Comparison of ENCODE assay signal across 8 cellular contexts in genomic region chr10:6171891-6172354, GRCh38. TPM values are rescaled to one million over a fixed set of nuclear protein-coding genes. Genes with fewer than 3 reads are reported as not detected.
A peak's percentile ranks its signal among the peaks of the same experiment; 100 is the strongest.
DNase-seq lines count a peak whose midpoint lies in the region; ATAC-seq and TF ChIP-seq lines count a peak whose summit lies in the region.

No MANE protein-coding gene starts in this region.

- peak; percentile 87 for ATAC-seq in IMR-90 (ENCODE audit: low read depth)

- H3K4me3 ChIP-seq in IMR-90 (ENCODE audit: insufficient read depth, low read depth, low read length) (no peak overlapping the region), cardiac fibroblast (replicated peaks in 1 of 2; ENCODE audit: low read depth in 2 of 2, low read length in 2 of 2) (peak overlapping the region in 1 of 2 donors; percentile 19)

- in situ Hi-C loops in IMR-90 (cut with MboI; ENCODE audit: low sequenced_read_pairs): no loop called here

- no peak overlapping the region for H4K91ac ChIP-seq in IMR-90 (ENCODE audit: insufficient read depth, low read depth, low read length)

- no peak for TF ChIP-seq RAD21 in IMR-90 (IDR thresholded peaks at IDR 0.05; ENCODE audit: low read length)

- no peaks in the 10 kb centered on the region for H3K9me3 ChIP-seq in IMR-90 (ENCODE audit: control insufficient read depth, insufficient read depth, low read length)

- H2BK120ac ChIP-seq in IMR-90 (ENCODE audit: low read depth, low read length): no peak overlapping the region

- CTCF ChIA-PET in IMR-90 (lab: Yijun Ruan, JAX): interaction anchor here (1.0 kb wide), 1 partner anchor 227 kb away, joined by 3 read pairs; no protein-coding TSS in a partner anchor

- peaks cover 49 to 96% of the 10 kb centered on the region in 2 experiments for H3K79me1 ChIP-seq in IMR-90 (ENCODE audit: low read depth in 1 of 2, low read length in 2 of 2)

- no peak overlapping the region for H3K27ac ChIP-seq in IMR-90 (ENCODE audit: insufficient read depth, low read length)

- H2AK5ac ChIP-seq in IMR-90 (ENCODE audit: low read depth, low read length): peak overlapping the region; percentile 35; the same call in 1 of the 2 replicates

- BruUV-seq in IMR-90 (replicated peaks; lab: Mats Ljungman, UMichigan): no TSS peak

- dilution Hi-C loops in IMR-90 (cut with HindIII; ENCODE audit: low sequenced_read_pairs, unreplicated experiment): no loop called here

- no peak for TF ChIP-seq POLR2A in IMR-90 (IDR thresholded peaks at IDR 0.05; ENCODE audit: low read depth, low read length)

- WGBS in IMR-90 (ENCODE audit: extremely low coverage in 2 of 2, insufficient read length in 1 of 2), 2 experiments: 33% methylated on average over 10 of the region's 17 CpGs; no CpG with 5 or more reads in 1 of the 2 experiments

- H3K4ac ChIP-seq in IMR-90 (ENCODE audit: low read depth, low read length): no peak overlapping the region; the same call in 1 of the 2 replicates

- DNase-seq in AML-193 (lab: John Stamatoyannopoulos, UW) (peak; percentile 41 to 48), IMR-90 (peak; percentile 96), cardiac fibroblast (ENCODE audit: low read depth in 2 of 2) (peak; percentile 90 to 99), myocyte (ENCODE audit: low read depth) (peak; percentile 95), T-helper 9 cell (no peak), NCI-H1048 (lab: John Stamatoyannopoulos, UW) (no peak)
- DNase-seq in activated CD8-positive, alpha-beta memory T cell treated with anti-CD3 and anti-CD28 coated beads for 24 hours: no peak
- no peak for DNase-seq in NK-92 treated with Interleukin-12 subunit alpha and Interleukin-12 subunit beta, amount 100 ng/mL, for 24 hours (lab: John Stamatoyannopoulos, UW)

- peak overlapping the region; percentile 37; the same call in 1 of the 2 replicates for H3K4me2 ChIP-seq in IMR-90 (ENCODE audit: low read depth, low read length)

- H3K4me1 ChIP-seq in IMR-90 (ENCODE audit: control insufficient read depth, insufficient read depth, low read length): peaks cover 19% of the 10 kb centered on the region

- no peak overlapping the region for H3K18ac ChIP-seq in IMR-90 (ENCODE audit: low read depth, low read length)

- no peak overlapping the region for H2AFZ ChIP-seq in IMR-90 (replicated peaks; ENCODE audit: low read length, poor library complexity)

- no peak overlapping the region for H3K9ac ChIP-seq in IMR-90 (ENCODE audit: low read depth, low read length)

- intact Hi-C loops in IMR-90 (cut with micrococcal nuclease): no loop called here

- H2AK9ac ChIP-seq in IMR-90 (replicated peaks; ENCODE audit: low read depth, low read length, poor library complexity): no peak overlapping the region

- H2BK15ac ChIP-seq in IMR-90 (ENCODE audit: low read depth, low read length): no peak overlapping the region

- H2BK5ac ChIP-seq in IMR-90 (ENCODE audit: low read depth, low read length, poor library complexity, severe bottlenecking): no peak overlapping the region

- no peak overlapping the region for H3K14ac ChIP-seq in IMR-90 (replicated peaks; ENCODE audit: low read depth, low read length)

- TF ChIP-seq CTCF in IMR-90 (conservative IDR thresholded peaks at IDR 0.05; ENCODE audit: low read depth, low read length): no peak
- no peak for TF ChIP-seq CTCF in cardiac fibroblast (IDR thresholded peaks at IDR 0.05; ENCODE audit: low read depth, low read length)

- H3K27me3 ChIP-seq in IMR-90 (ENCODE audit: control insufficient read depth, insufficient read depth, low read length): no peaks in the 10 kb centered on the region

- POLR2A ChIA-PET in IMR-90 (lab: Charles Lee; ENCODE audit: unreplicated experiment): no interaction called here

- no peak overlapping the region for H4K8ac ChIP-seq in IMR-90 (ENCODE audit: low read depth in 2 of 2, low read length in 2 of 2)

- peaks cover 50% of the 10 kb centered on the region for H3K9me1 ChIP-seq in IMR-90 (ENCODE audit: insufficient read depth, low read length)

- H4K20me1 ChIP-seq in IMR-90 (ENCODE audit: insufficient read depth, low read length): peaks cover 89% of the 10 kb centered on the region

- H4K5ac ChIP-seq in IMR-90 (ENCODE audit: low read depth, low read length): no peak overlapping the region

- H3K36me3 ChIP-seq in IMR-90 (ENCODE audit: control insufficient read depth, insufficient read depth, low read length): 0 out of 2 replicates have a peak, but pooled peaks cover 8% of the 10 kb centered on the region

- H3K56ac ChIP-seq in IMR-90 (ENCODE audit: extremely low read depth, insufficient read depth, low read length): no peak overlapping the region

- H3K23ac ChIP-seq in IMR-90 (ENCODE audit: low read depth, low read length): no peak overlapping the region

- no peak overlapping the region for H2BK20ac ChIP-seq in IMR-90 (ENCODE audit: low read depth, low read length)

TF ChIP-seq in IMR-90, 13 proteins besides CTCF, POLR2A, EP300 and RAD21:
- TF ChIP-seq MAFK (IDR thresholded peaks at IDR 0.05; ENCODE audit: low read depth, low read length): peak; percentile 44; the same call in 1 of the 2 replicates
- no peak for TF ChIP-seq MAZ (IDR thresholded peaks at IDR 0.05; ENCODE audit: borderline replicate concordance, low read depth, low read length)
- TF ChIP-seq USF2 (IDR thresholded peaks at IDR 0.05; ENCODE audit: low read depth, low read length): no peak
- TF ChIP-seq RFX5 (IDR thresholded peaks at IDR 0.05; ENCODE audit: low read depth, low read length): no peak
- no peak for TF ChIP-seq RCOR1 (IDR thresholded peaks at IDR 0.05; ENCODE audit: insufficient replicate concordance, low read length)
- TF ChIP-seq FOS (IDR thresholded peaks at IDR 0.05; ENCODE audit: low read depth, low read length): peak; percentile 21; the same call in 1 of the 2 replicates
- TF ChIP-seq NFE2L2 (IDR thresholded peaks at IDR 0.05; ENCODE audit: low read depth, low read length): peak; percentile 80

RNA-seq across cellular contexts. Expression of gene PFKFB3, which starts 30.8 kb away (rescaled TPM):
- 26.9 and 34.1 TPM in 2 replicates for total RNA-seq in IMR-90 (2012; rRNA removed)
- polyA plus RNA-seq in IMR-90 (2012; rRNA removed): 45.5 and 51.3 TPM in 2 replicates
- 35.6 and 39.8 TPM in 2 replicates for polyA plus RNA-seq in IMR-90 (2012; cell fraction: cytosol; rRNA removed)
- 86.2 and 130 TPM in 2 replicates for polyA plus RNA-seq in IMR-90 (2012; cell fraction: nucleus; rRNA removed; ENCODE audit: low replicate concordance)
- total RNA-seq in myocyte: 8.3 and 12.4 TPM in 2 replicates
- polyA plus RNA-seq in myocyte (2012): 24.2 TPM

Comparison
In these comparisons a context has a peak if more than half of its experiments do, and no peak if none do; other contexts are left out.
1. DNase-seq: peak in AML-193 (2 of 2), IMR-90 (single experiment), cardiac fibroblast (2 of 2) and myocyte (single experiment); none in T-helper 9 cell (single experiment), activated CD8-positive, alpha-beta memory T cell treated with anti-CD3 and anti-CD28 coated beads for 24 hours (single experiment), NK-92 treated with Interleukin-12 subunit alpha and Interleukin-12 subunit beta, amount 100 ng/mL, for 24 hours (single experiment) and NCI-H1048 (single experiment).